Comparison of ENCODE assay signal across 10 cellular contexts in genomic region chr17:5413682-5414081, GRCh38. TPM values are rescaled to one million over a fixed set of nuclear protein-coding genes. Genes with fewer than 3 reads are reported as not detected.
DNase-seq lines count a peak whose midpoint lies in the region; ATAC-seq and TF ChIP-seq lines count a peak whose summit lies in the region.
"Had no signal": no experiment of that assay in that cellular context is flagged by ENCODE, and none has a peak within 500 bp of the region (broad histone marks: within the 10 kb centered on the region; RNA-seq: fewer than 3 reads in every experiment).

No MANE protein-coding gene starts in this region.

- H3K27me3 Mint-ChIP-seq in chondrocyte (ENCODE audit: low read depth), result no peaks in the 10 kb centered on the region

- in situ Hi-C loops in Caki2 (cut with HindIII; ENCODE audit: low pct_unique_long_range_greater_than_20kb, low sequenced_read_pairs), result no loop called here

- H3K4me1 Mint-ChIP-seq in chondrocyte (ENCODE audit: low read depth), result peaks cover 17% of the 10 kb centered on the region

- H3K4me3 ChIP-seq in NB4 (ENCODE audit: low read depth, low read length), result no peak overlapping the region

- DNase-seq in Caki2 (ENCODE audit: low read depth) (peak; percentile 67), NB4 (ENCODE audit: low read depth) (peak; percentile 82), chondrocyte (ENCODE audit: low spot score) (no peak), omental fat pad (ENCODE audit: low spot score) (no peak), GOT3 (lab: John Stamatoyannopoulos, UW) (no peak), iPS-NIHi11 (ENCODE audit: low spot score) (no peak)
- DNase-seq in stimulated activated CD4-positive, alpha-beta T cell treated with anti-CD3 and anti-CD28 coated beads, Interleukin-4, amount 100 ng/mL, for 24 hours, result no peak
- DNase-seq: NCI-H1930, nephron progenitor cell had no signal

- H3K4me3 Mint-ChIP-seq in chondrocyte (ENCODE audit: unreplicated experiment), result no peak overlapping the region
- H3K4me3 Mint-ChIP-seq: nephron progenitor cell had no signal

- H3K27ac Mint-ChIP-seq in chondrocyte (ENCODE audit: unreplicated experiment), result peak overlapping the region; percentile 83
- H3K27ac Mint-ChIP-seq: nephron progenitor cell had no signal

- ATAC-seq in omental fat pad (ENCODE audit: low FRiP score), result peak; percentile 72
- no peak for ATAC-seq in HG03442 (IDR thresholded peaks at IDR 0.05; ENCODE audit: unreplicated experiment)

- H3K36me3 Mint-ChIP-seq in chondrocyte (ENCODE audit: low read depth), result peaks cover 18% of the 10 kb centered on the region

- TF ChIP-seq CTCF in NB4 (IDR thresholded peaks at IDR 0.05; ENCODE audit: low read depth, low read length) (no peak), chondrocyte (IDR thresholded peaks at IDR 0.05) (no peak), omental fat pad (IDR thresholded peaks at IDR 0.05) (no peak)

- TF ChIP-seq POLR2A in NB4 (IDR thresholded peaks at IDR 0.05; ENCODE audit: extremely low read depth, insufficient read length), result no peak

- H3K9me3 Mint-ChIP-seq in chondrocyte (ENCODE audit: low read depth), result no peaks in the 10 kb centered on the region
- H3K9me3 Mint-ChIP-seq: nephron progenitor cell had no signal

RNA-seq across cellular contexts. Expression of gene NUP88, which starts 5.8 kb away (rescaled TPM):
- total RNA-seq in Caki2 (2014; rRNA removed; shearing (Covaris generic); ENCODE audit: low replicate concordance), result 72.1 and 94.2 TPM in 2 replicates
- 29.2 to 51.8 TPM (median 34.1 TPM) in 3 replicates for total RNA-seq in chondrocyte
- total RNA-seq in omental fat pad, result 10 to 100 TPM; 61.6 to 92.3 (median 70.6) TPM

RNA-seq across cellular contexts. Expression of gene RPAIN, which starts 6.3 kb away (rescaled TPM):
- 21.8 and 39.7 TPM in 2 replicates for total RNA-seq in Caki2 (2014; rRNA removed; shearing (Covaris generic); ENCODE audit: low replicate concordance)
- total RNA-seq in chondrocyte (34.2 to 37.2 TPM (median 35.1 TPM) in 3 replicates), omental fat pad (10 to 100 TPM; 27.9 to 44.8 (median 30.7) TPM)

RNA-seq across cellular contexts. Expression of gene C1QBP, which starts 25.3 kb away (rescaled TPM):
- total RNA-seq in Caki2 (2014; rRNA removed; shearing (Covaris generic); ENCODE audit: low replicate concordance), result 327 and 346 TPM in 2 replicates
- total RNA-seq in chondrocyte (65.6 to 82.8 TPM (median 71.3 TPM) in 3 replicates), omental fat pad (100 to 1,000 TPM in 2 of 4 donors, 10 to 100 TPM in 2; 89.8 to 149 (median 102) TPM)

RNA-seq across cellular contexts. Expression of gene DHX33, which starts 55.1 kb away (rescaled TPM):
- 7.2 and 9.2 TPM in 2 replicates for total RNA-seq in Caki2 (2014; rRNA removed; shearing (Covaris generic); ENCODE audit: low replicate concordance)
- total RNA-seq in chondrocyte, result 12.7 to 16.6 TPM (median 13.7 TPM) in 3 replicates
- total RNA-seq in omental fat pad, result 10 to 100 TPM; 10.2 to 34.1 (median 10.7) TPM

Comparison
In these comparisons a context has a peak if more than half of its experiments do, and no peak if none do; other contexts are left out.
1. DNase-seq: peak in Caki2 (single experiment) and NB4 (single experiment); none in chondrocyte (single experiment), omental fat pad (single experiment), GOT3 (single experiment), iPS-NIHi11 (single experiment) and stimulated activated CD4-positive, alpha-beta T cell treated with anti-CD3 and anti-CD28 coated beads, Interleukin-4, amount 100 ng/mL, for 24 hours (single experiment).